13 cellular contexts compared by ENCODE assay signal in the genomic region with DNA sequence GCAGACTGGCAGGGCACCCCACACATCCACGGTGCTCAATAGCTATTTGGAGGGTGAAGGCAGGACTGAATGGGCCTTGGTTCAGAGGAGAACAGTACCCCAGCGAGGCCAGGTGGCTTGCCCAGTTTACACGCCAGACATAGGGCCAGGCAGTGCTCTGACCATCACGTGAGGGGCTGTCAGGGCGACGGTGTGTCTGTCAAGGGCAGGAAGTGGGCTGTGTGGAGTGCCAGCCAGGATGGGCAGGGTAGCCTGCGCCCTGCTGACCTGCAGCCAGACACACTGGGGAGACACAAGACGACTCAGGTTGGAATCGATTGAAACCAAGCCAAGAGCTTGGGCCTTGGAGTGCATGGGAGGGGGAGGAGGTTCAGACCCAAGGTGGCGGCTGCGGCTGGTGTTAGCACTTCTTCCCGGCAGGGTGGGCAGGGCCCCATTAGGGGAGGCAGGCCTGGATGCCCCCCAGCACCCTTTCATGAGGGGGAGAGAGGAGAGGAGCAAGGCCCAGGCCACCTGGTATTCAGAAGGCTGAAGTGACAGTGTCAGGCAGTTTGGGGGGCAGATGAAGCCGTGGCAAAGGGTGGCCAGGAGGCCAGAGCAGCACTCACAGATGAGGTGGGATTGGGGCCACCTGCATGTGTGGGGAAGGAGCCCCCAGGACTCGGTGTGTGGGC.
DNase-seq lines count a peak whose midpoint lies in the region; ATAC-seq and TF ChIP-seq lines count a peak whose summit lies in the region.
"Had no signal": no experiment of that assay in that cellular context is flagged by ENCODE, and none has a peak within 500 bp of the region (broad histone marks: within the 10 kb centered on the region; RNA-seq: fewer than 3 reads in every experiment).

No MANE protein-coding gene starts in this region.

- TF ChIP-seq CTCF in RWPE2 (IDR thresholded peaks at IDR 0.05; ENCODE audit: poor library complexity, severe bottlenecking): no peak
- TF ChIP-seq CTCF in prostate gland (IDR thresholded peaks at IDR 0.05): no peak

- intact Hi-C loops in left cardiac atrium (cut with DNase I): no loop called here
- intact Hi-C loops in prostate gland (cut with DNase I): no loop called here

- DNase-seq in HT1080 (ENCODE audit: low read depth) (peak; percentile 23), RWPE2 (ENCODE audit: low spot score) (no peak), left cardiac atrium (no peak), prostate gland (ENCODE audit: low spot score) (peak; percentile 37), ACHN (no peak), MV-4-11 (lab: John Stamatoyannopoulos, UW) (no peak), SIG-M5 treated with dmso at 0.1 percent for 504 hours (lab: John Stamatoyannopoulos, UW; ENCODE audit: unreplicated experiment) (no peak)
- DNase-seq: activated CD4-positive, alpha-beta T cell treated with anti-CD3 and anti-CD28 coated beads, Interleukin-2, amount 50 U/mL, for 4 hours; CD4-positive, alpha-beta memory T cell; NK-92 treated with Interleukin-12 subunit alpha and Interleukin-12 subunit beta, amount 100 ng/mL, for 24 hours; stimulated activated CD4-positive, alpha-beta T cell treated with anti-CD3 and anti-CD28 coated beads, Interleukin-2, amount 100 ng/mL, for 24 hours; SW 1271 had no signal

- H3K27ac ChIP-seq in RWPE2 (ENCODE audit: poor library complexity, severe bottlenecking) (peak overlapping the region; percentile 11), prostate gland (peak overlapping the region; percentile 58 to 60)

- no peaks in the 10 kb centered on the region for H3K27me3 ChIP-seq in RWPE2 (ENCODE audit: insufficient read depth, poor library complexity, severe bottlenecking)
- H3K27me3 ChIP-seq in prostate gland (replicated peaks; ENCODE audit: insufficient read depth): no peaks in the 10 kb centered on the region

- H3K4me3 ChIP-seq in RWPE2 (ENCODE audit: severe bottlenecking) (no peak overlapping the region), prostate gland (no peak overlapping the region)

- no peaks in the 10 kb centered on the region for H3K9me3 ChIP-seq in RWPE2 (ENCODE audit: severe bottlenecking)
- no peaks in the 10 kb centered on the region for H3K9me3 ChIP-seq in prostate gland

- TF ChIP-seq POLR2A in prostate gland (IDR thresholded peaks at IDR 0.05): peak; percentile 4

- H3K36me3 ChIP-seq in RWPE2 (ENCODE audit: low read depth) (peaks cover 15% of the 10 kb centered on the region), prostate gland (no peaks in the 10 kb centered on the region)

- in situ Hi-C loops in ACHN (cut with HindIII; ENCODE audit: low pct_ligation_motif_present, low pct_unique_long_range_greater_than_20kb, low sequenced_read_pairs): no loop called here

- 32% methylated on average over 14 of the region's 14 CpGs for WGBS in prostate gland

- ATAC-seq in RWPE2 (ENCODE audit: low read depth) (no peak), left cardiac atrium (peak; percentile 25 to 40), HG03342 (IDR thresholded peaks at IDR 0.05; ENCODE audit: unreplicated experiment) (no peak)

- H3K4me1 ChIP-seq in RWPE2 (ENCODE audit: insufficient read depth, poor library complexity, severe bottlenecking) (peaks cover 13% of the 10 kb centered on the region), prostate gland (replicated peaks) (peaks cover 20% of the 10 kb centered on the region)

Comparison
In these comparisons a context has a peak if more than half of its experiments do, and no peak if none do; other contexts are left out.
1. DNase-seq: peak in HT1080 (single experiment) and prostate gland (single experiment); none in RWPE2 (single experiment), left cardiac atrium (single experiment), ACHN (single experiment), MV-4-11 (single experiment) and SIG-M5 treated with dmso at 0.1 percent for 504 hours (single experiment).
2. ATAC-seq: peak in left cardiac atrium (2 of 2); none in RWPE2 (single experiment) and HG03342 (single experiment).